ENCODE assay signal across 2 cellular contexts in the genomic region with DNA sequence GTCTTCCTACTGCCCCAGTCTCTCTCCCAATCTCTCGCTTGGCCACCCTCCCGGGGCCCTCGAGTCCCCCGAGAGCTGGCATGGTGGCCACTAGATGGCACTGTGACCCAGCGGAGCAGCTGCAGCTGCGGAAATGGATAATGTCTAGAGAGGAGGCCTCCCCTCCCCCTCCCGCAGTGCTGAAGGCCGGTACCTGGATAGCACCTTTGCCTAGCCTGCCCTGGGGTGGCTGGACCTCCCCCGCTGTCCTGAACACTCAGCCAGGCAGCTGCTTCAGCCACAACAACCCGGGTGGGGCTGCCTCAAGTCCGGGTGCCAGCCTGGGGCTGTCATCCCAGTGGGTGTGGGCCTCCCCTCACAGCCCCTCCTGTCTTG.
A peak's percentile ranks its signal among the peaks of the same experiment; 100 is the strongest.
TF ChIP-seq lines count a peak whose summit lies in the region.

No MANE protein-coding gene starts in this region.

TF ChIP-seq in IMR-90, 13 proteins besides CTCF, POLR2A, EP300 and RAD21:
- TF ChIP-seq RFX5 (IDR thresholded peaks at IDR 0.05; ENCODE audit: low read depth, low read length) (no peak), SMC3 (IDR thresholded peaks at IDR 0.05; ENCODE audit: low read depth, low read length) (peak; percentile 57), CHD1 (IDR thresholded peaks at IDR 0.05; ENCODE audit: low read depth, low read length) (no peak), CEBPB (IDR thresholded peaks at IDR 0.05; ENCODE audit: low read depth, low read length) (no peak), MAFK (IDR thresholded peaks at IDR 0.05; ENCODE audit: low read depth, low read length) (no peak), MAZ (IDR thresholded peaks at IDR 0.05; ENCODE audit: borderline replicate concordance, low read depth, low read length) (no peak), BHLHE40 (IDR thresholded peaks at IDR 0.05; ENCODE audit: low read depth, low read length) (no peak), RCOR1 (IDR thresholded peaks at IDR 0.05; ENCODE audit: insufficient replicate concordance, low read length) (no peak)

TF ChIP-seq in neural cell, 6 proteins besides CTCF, POLR2A, EP300 and RAD21:
- TF ChIP-seq EZH2 (IDR thresholded peaks at IDR 0.05; ENCODE audit: borderline replicate concordance, insufficient read depth, low read length, poor library complexity, severe bottlenecking) (no peak), SMC3 (conservative IDR thresholded peaks at IDR 0.05; ENCODE audit: poor library complexity) (peak; percentile 82)
